1 cellular context compared by ENCODE assay signal in the genomic region with DNA sequence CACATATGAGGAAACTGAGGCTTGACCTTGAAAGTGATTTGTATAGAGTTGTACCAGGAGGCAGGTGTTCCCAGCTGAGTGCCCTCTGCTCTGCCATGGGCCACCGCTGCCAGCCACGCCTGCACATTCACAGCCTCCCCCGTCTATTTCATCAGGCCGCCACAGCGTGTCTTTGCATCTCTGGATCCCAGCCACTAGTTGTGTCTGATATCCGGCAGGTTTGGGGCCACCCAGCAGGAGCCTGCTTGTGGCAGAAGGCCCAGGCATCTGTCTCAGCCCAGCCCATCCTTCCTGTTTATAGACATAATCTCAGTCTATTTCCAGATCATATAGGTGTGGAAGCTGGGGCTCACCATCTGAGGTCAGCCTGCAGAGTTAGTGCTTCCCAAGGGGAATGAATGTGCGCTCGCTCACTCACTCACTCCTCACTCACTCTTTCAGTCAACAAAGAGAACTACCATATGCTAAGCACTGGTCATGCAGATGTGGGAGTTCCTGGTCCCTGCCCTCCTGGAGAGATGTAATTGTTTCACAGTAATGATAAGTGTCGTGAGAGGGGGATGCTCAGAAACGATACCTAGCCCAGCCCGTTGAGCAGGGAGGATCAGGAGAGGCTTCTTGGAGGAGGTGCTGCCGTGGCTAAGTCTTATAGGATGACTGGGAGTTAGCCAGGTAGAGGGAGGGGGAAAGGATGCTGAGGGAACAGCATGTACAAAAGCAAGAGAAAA.
TF ChIP-seq lines count a peak whose summit lies in the region.

No MANE protein-coding gene starts in this region.

TF ChIP-seq in HEK293, 187 proteins besides CTCF, POLR2A, EP300 and RAD21 (continued from another document):
- TF ChIP-seq, protein P1, sequence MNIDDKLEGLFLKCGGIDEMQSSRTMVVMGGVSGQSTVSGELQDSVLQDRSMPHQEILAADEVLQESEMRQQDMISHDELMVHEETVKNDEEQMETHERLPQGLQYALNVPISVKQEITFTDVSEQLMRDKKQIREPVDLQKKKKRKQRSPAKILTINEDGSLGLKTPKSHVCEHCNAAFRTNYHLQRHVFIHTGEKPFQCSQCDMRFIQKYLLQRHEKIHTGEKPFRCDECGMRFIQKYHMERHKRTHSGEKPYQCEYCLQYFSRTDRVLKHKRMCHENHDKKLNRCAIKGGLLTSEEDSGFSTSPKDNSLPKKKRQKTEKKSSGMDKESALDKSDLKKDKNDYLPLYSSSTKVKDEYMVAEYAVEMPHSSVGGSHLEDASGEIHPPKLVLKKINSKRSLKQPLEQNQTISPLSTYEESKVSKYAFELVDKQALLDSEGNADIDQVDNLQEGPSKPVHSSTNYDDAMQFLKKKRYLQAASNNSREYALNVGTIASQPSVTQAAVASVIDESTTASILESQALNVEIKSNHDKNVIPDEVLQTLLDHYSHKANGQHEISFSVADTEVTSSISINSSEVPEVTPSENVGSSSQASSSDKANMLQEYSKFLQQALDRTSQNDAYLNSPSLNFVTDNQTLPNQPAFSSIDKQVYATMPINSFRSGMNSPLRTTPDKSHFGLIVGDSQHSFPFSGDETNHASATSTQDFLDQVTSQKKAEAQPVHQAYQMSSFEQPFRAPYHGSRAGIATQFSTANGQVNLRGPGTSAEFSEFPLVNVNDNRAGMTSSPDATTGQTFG (tag by site-specific recombination; IDR thresholded peaks at IDR 0.05; ENCODE audit: borderline replicate concordance): no peak
- no peak for TF ChIP-seq SETDB1 (IDR thresholded peaks at IDR 0.05; ENCODE audit: insufficient read length, low read length)
- TF ChIP-seq GLIS2 (tag by site-specific recombination; IDR thresholded peaks at IDR 0.05): no peak
- TF ChIP-seq ZNF830 (tag by site-specific recombination; IDR thresholded peaks at IDR 0.05; ENCODE audit: low read depth): no peak
- TF ChIP-seq, protein P2, sequence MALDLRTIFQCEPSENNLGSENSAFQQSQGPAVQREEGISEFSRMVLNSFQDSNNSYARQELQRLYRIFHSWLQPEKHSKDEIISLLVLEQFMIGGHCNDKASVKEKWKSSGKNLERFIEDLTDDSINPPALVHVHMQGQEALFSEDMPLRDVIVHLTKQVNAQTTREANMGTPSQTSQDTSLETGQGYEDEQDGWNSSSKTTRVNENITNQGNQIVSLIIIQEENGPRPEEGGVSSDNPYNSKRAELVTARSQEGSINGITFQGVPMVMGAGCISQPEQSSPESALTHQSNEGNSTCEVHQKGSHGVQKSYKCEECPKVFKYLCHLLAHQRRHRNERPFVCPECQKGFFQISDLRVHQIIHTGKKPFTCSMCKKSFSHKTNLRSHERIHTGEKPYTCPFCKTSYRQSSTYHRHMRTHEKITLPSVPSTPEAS (tag by site-specific recombination; IDR thresholded peaks at IDR 0.05): no peak
- peak; percentile 70 for TF ChIP-seq ZNF341 (tag by site-specific recombination; IDR thresholded peaks at IDR 0.05; ENCODE audit: low read depth)
- TF ChIP-seq, protein P3, sequence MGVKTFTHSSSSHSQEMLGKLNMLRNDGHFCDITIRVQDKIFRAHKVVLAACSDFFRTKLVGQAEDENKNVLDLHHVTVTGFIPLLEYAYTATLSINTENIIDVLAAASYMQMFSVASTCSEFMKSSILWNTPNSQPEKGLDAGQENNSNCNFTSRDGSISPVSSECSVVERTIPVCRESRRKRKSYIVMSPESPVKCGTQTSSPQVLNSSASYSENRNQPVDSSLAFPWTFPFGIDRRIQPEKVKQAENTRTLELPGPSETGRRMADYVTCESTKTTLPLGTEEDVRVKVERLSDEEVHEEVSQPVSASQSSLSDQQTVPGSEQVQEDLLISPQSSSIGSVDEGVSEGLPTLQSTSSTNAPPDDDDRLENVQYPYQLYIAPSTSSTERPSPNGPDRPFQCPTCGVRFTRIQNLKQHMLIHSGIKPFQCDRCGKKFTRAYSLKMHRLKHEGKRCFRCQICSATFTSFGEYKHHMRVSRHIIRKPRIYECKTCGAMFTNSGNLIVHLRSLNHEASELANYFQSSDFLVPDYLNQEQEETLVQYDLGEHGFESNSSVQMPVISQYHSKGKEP (tag by site-specific recombination; IDR thresholded peaks at IDR 0.05): no peak
- TF ChIP-seq SCRT2 (tag by site-specific recombination; IDR thresholded peaks at IDR 0.05): no peak
- TF ChIP-seq, protein P4, sequence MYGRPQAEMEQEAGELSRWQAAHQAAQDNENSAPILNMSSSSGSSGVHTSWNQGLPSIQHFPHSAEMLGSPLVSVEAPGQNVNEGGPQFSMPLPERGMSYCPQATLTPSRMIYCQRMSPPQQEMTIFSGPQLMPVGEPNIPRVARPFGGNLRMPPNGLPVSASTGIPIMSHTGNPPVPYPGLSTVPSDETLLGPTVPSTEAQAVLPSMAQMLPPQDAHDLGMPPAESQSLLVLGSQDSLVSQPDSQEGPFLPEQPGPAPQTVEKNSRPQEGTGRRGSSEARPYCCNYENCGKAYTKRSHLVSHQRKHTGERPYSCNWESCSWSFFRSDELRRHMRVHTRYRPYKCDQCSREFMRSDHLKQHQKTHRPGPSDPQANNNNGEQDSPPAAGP (tag by site-specific recombination; IDR thresholded peaks at IDR 0.05): peak; percentile 98
